ENCODE assay signal across 1 cellular context in the genomic region with DNA sequence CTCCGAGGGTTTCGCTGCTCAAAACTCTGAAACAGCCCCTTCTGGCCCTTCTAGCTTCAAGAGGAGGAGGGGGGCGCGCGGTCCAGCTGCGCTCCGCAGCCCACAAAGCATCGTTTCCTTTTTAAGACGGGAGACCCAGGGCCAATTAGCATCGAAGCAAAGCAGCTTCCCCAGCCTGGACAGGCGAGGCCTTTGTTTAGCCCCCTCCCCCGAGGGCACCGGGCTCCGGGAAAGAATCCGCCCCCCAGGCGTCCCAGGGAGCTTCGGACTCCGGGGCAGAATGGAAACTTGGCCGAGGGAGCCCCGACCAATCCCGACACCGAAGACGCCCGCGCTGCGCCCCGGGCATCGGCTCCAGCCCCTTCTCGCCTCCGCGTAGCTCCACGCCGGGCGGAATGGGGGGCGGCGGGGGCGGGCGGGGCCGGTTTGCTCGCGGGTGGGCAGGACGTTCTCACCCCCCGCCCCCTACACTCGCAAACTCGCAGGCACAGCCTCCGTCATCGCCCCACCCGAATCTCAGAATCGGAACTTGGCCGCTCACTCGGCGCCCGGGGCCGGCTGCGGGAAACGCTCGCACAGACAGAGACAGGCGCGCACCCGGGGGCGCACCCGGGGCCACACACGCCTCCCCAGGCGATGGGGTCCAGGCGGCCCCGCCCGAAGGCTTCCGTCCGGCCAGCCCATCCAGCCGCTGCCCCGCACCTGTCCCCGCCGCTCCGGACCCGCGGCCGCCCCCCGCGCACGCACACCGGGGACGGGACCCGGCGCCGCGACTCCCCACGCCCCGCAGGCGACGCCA.
TF ChIP-seq lines count a peak whose summit lies in the region.

No MANE protein-coding gene starts in this region.

TF ChIP-seq in A549, 52 proteins besides CTCF, POLR2A, EP300 and RAD21:
- TF ChIP-seq, protein P1, sequence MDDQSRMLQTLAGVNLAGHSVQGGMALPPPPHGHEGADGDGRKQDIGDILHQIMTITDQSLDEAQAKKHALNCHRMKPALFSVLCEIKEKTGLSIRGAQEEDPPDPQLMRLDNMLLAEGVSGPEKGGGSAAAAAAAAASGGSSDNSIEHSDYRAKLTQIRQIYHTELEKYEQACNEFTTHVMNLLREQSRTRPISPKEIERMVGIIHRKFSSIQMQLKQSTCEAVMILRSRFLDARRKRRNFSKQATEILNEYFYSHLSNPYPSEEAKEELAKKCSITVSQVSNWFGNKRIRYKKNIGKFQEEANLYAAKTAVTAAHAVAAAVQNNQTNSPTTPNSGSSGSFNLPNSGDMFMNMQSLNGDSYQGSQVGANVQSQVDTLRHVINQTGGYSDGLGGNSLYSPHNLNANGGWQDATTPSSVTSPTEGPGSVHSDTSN (IDR thresholded peaks at IDR 0.05), result no peak
- TF ChIP-seq SMC3 (IDR thresholded peaks at IDR 0.05) (no peak), JUN (IDR thresholded peaks at IDR 0.05) (peak in 1 of 2 experiments; percentile 24; a peak in 1 of 5 replicates), FOXS1 (CRISPR knock-in tag; IDR thresholded peaks at IDR 0.05) (no peak), CEBPB (IDR thresholded peaks at IDR 0.05) (no peak), CHD4 (IDR thresholded peaks at IDR 0.05; ENCODE audit: borderline replicate concordance) (no peak)
- TF ChIP-seq, protein P2, sequence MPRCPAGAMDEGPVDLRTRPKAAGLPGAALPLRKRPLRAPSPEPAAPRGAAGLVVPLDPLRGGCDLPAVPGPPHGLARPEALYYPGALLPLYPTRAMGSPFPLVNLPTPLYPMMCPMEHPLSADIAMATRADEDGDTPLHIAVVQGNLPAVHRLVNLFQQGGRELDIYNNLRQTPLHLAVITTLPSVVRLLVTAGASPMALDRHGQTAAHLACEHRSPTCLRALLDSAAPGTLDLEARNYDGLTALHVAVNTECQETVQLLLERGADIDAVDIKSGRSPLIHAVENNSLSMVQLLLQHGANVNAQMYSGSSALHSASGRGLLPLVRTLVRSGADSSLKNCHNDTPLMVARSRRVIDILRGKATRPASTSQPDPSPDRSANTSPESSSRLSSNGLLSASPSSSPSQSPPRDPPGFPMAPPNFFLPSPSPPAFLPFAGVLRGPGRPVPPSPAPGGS (IDR thresholded peaks at IDR 0.05), result no peak
